1 cellular context compared by ENCODE assay signal in genomic region chr12:54294152-54294913, GRCh38.
TF ChIP-seq lines count a peak whose summit lies in the region.

No MANE protein-coding gene starts in this region.

TF ChIP-seq in K562, 482 proteins besides CTCF, POLR2A, EP300 and RAD21 (continued from another document and continues in another):
- no peak for TF ChIP-seq CHD2 (IDR thresholded peaks at IDR 0.05; ENCODE audit: low read depth, low read length)
- no peak for TF ChIP-seq ZBTB1 (CRISPR knock-in tag; IDR thresholded peaks at IDR 0.05; ENCODE audit: borderline replicate concordance, low read depth)
- peak; percentile 94 for TF ChIP-seq NR2C2 (CRISPR knock-in tag; IDR thresholded peaks at IDR 0.05)
- TF ChIP-seq NR2C2 (tag; IDR thresholded peaks at IDR 0.05) = peak; percentile 98
- peak; percentile 54 for TF ChIP-seq ETV1 (tag; conservative IDR thresholded peaks at IDR 0.05; ENCODE audit: low read depth)
- TF ChIP-seq CLOCK (CRISPR knock-in tag; IDR thresholded peaks at IDR 0.05; ENCODE audit: borderline replicate concordance) = 0 out of 2 replicates have a peak, but pooled peaks have one; percentile 53
- peak; percentile 79 for TF ChIP-seq SMAD4 (CRISPR knock-in tag; conservative IDR thresholded peaks at IDR 0.05)
- TF ChIP-seq POLR3A (IDR thresholded peaks at IDR 0.05; ENCODE audit: borderline replicate concordance, extremely low read depth, insufficient read depth, insufficient read length) = no peak
- TF ChIP-seq NBN (IDR thresholded peaks at IDR 0.05; ENCODE audit: low read depth) = peak; percentile 78
- TF ChIP-seq ZNF3 (CRISPR knock-in tag; IDR thresholded peaks at IDR 0.05) = no peak
- no peak for TF ChIP-seq ZNF212 (CRISPR knock-in tag; IDR thresholded peaks at IDR 0.05)
- TF ChIP-seq TAL1 (IDR thresholded peaks at IDR 0.05) = peak; percentile 29; the same call in 1 of the 2 replicates
- TF ChIP-seq ZNF347 (CRISPR knock-in tag; IDR thresholded peaks at IDR 0.05; ENCODE audit: low read depth) = peak; percentile 55; the same call in 1 of the 2 replicates
- TF ChIP-seq ZNF583 (CRISPR knock-in tag; IDR thresholded peaks at IDR 0.05) = peak; percentile 68; the same call in 1 of the 2 replicates
- peak; percentile 51; the same call in 1 of the 2 replicates for TF ChIP-seq LEF1 (IDR thresholded peaks at IDR 0.05)
- TF ChIP-seq ZNF592 (IDR thresholded peaks at IDR 0.05) = no peak
- TF ChIP-seq ZNF354B (CRISPR knock-in tag; IDR thresholded peaks at IDR 0.05) = 0 out of 2 replicates have a peak, but pooled peaks have one; percentile 23
- TF ChIP-seq RBM14 (IDR thresholded peaks at IDR 0.05; ENCODE audit: borderline replicate concordance, insufficient read depth, low read depth, low read length) = no peak
- TF ChIP-seq RB1 (IDR thresholded peaks at IDR 0.05; ENCODE audit: low read depth) = peak; percentile 62; the same call in 1 of the 2 replicates
- peak; percentile 41 to 47; a peak in 1 of 4 replicates for TF ChIP-seq TEAD1 (CRISPR knock-in tag; IDR thresholded peaks at IDR 0.05)
- TF ChIP-seq ZBTB2 (IDR thresholded peaks at IDR 0.05) = peak; percentile 65; the same call in 1 of the 2 replicates
- no peak for TF ChIP-seq ZBTB43 (CRISPR knock-in tag; IDR thresholded peaks at IDR 0.05)
- no peak for TF ChIP-seq FOXK2 (conservative IDR thresholded peaks at IDR 0.05 in 1 of 2, IDR thresholded peaks at IDR 0.05 in 1 of 2; ENCODE audit: low read depth in 2 of 2)
- no peak; the same call in 1 of the 2 replicates for TF ChIP-seq NKRF (IDR thresholded peaks at IDR 0.05; ENCODE audit: borderline replicate concordance)
- no peak for TF ChIP-seq NUFIP1 (IDR thresholded peaks at IDR 0.05; ENCODE audit: partially characterized antibody)
- TF ChIP-seq ZC3H11A (IDR thresholded peaks at IDR 0.05; ENCODE audit: low read depth, low read length) = 0 out of 2 replicates have a peak, but pooled peaks have one; percentile 27
- peak in 1 of 2 experiments; percentile 39; a peak in 1 of 4 replicates for TF ChIP-seq TRIM24 (IDR thresholded peaks at IDR 0.05)
- peak; percentile 86; the same call in 1 of the 2 replicates for TF ChIP-seq ERF (CRISPR knock-in tag; IDR thresholded peaks at IDR 0.05)
- peak; percentile 53; the same call in 1 of the 2 replicates for TF ChIP-seq TCF3 (CRISPR knock-in tag; IDR thresholded peaks at IDR 0.05)
- TF ChIP-seq NCOA6 (IDR thresholded peaks at IDR 0.05) = no peak
- TF ChIP-seq TFAP4 (CRISPR knock-in tag; IDR thresholded peaks at IDR 0.05; ENCODE audit: borderline replicate concordance) = peak; percentile 78; the same call in 1 of the 2 replicates
- peak; percentile 90 for TF ChIP-seq VEZF1 (CRISPR knock-in tag; IDR thresholded peaks at IDR 0.05)
- TF ChIP-seq ZNF75A (CRISPR knock-in tag; IDR thresholded peaks at IDR 0.05) = peak; percentile 51; the same call in 1 of the 2 replicates
- peak; percentile 32; the same call in 1 of the 2 replicates for TF ChIP-seq ZFP1 (CRISPR knock-in tag; IDR thresholded peaks at IDR 0.05)
- TF ChIP-seq GATAD2B (IDR thresholded peaks at IDR 0.05; ENCODE audit: borderline replicate concordance) = no peak
- TF ChIP-seq SREBF1 (IDR thresholded peaks at IDR 0.05; ENCODE audit: borderline replicate concordance, low read depth, low read length) = no peak
- TF ChIP-seq RBM34 (IDR thresholded peaks at IDR 0.05; ENCODE audit: borderline replicate concordance, insufficient read depth, low read length) = no peak
- no peak for TF ChIP-seq ZNF143 (CRISPR knock-in tag; IDR thresholded peaks at IDR 0.05)
- TF ChIP-seq E2F3 (CRISPR knock-in tag; IDR thresholded peaks at IDR 0.05) = peak; percentile 43; the same call in 1 of the 2 replicates
- peak; percentile 52; the same call in 1 of the 2 replicates for TF ChIP-seq HIVEP1 (CRISPR knock-in tag; IDR thresholded peaks at IDR 0.05)
- TF ChIP-seq ZNF395 (CRISPR knock-in tag; IDR thresholded peaks at IDR 0.05) = no peak; the same call in 1 of the 2 replicates
- TF ChIP-seq HSF4 (CRISPR knock-in tag; IDR thresholded peaks at IDR 0.05; ENCODE audit: borderline replicate concordance) = peak; percentile 72; the same call in 1 of the 2 replicates
- TF ChIP-seq GMEB1 (CRISPR knock-in tag; IDR thresholded peaks at IDR 0.05) = peak; percentile 44
- TF ChIP-seq BRD9 (IDR thresholded peaks at IDR 0.05; ENCODE audit: low read depth, partially characterized antibody) = peak; percentile 83
- TF ChIP-seq NFXL1 (CRISPR knock-in tag; IDR thresholded peaks at IDR 0.05) = no peak
- TF ChIP-seq ZFPM2 (CRISPR knock-in tag; IDR thresholded peaks at IDR 0.05) = no peak
- peak; percentile 72 for TF ChIP-seq ARID2 (IDR thresholded peaks at IDR 0.05)
